15 cellular contexts compared by ENCODE assay signal in the genomic region with DNA sequence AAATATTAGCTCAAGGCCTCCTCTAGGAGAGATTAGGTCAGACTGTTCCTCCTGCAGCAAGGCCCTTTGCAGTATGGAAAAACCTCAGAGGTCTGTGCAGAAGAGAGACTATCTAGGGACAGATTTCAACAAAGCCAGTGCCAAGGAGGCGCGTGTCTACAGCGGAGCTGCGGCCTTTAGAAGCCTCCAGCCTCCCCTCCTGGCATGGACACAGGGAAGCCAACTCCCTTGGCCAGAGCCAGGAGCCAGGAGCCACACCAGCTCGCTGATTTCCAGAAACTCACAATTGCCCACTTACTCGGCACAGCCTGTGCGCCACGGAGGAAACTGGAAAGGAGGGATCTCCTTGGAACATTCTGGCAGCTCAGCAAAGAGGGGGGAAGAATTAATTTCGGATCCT.
DNase-seq lines count a peak whose midpoint lies in the region; ATAC-seq and TF ChIP-seq lines count a peak whose summit lies in the region.
"Had no signal": no experiment of that assay in that cellular context is flagged by ENCODE, and none has a peak within 500 bp of the region (broad histone marks: within the 10 kb centered on the region; RNA-seq: fewer than 3 reads in every experiment).

No MANE protein-coding gene starts in this region.

- WGBS in body of pancreas, 2 donors: 34 to 37% methylated on average over 9 of the region's 9 CpGs

- TF ChIP-seq CTCF in body of pancreas (IDR thresholded peaks at IDR 0.05): no peak

- no peak overlapping the region for H3K4me3 ChIP-seq in body of pancreas

- peak overlapping the region in 3 of 4 donors; percentile 64 to 70 (median 65) for H3K27ac ChIP-seq in body of pancreas
- H3K27ac ChIP-seq: WERI-Rb-1 had no signal

- intact Hi-C loops in body of pancreas (cut with DNase I) (no loop called here), left cardiac atrium (cut with DNase I) (no loop called here)

- DNase-seq in body of pancreas (peak; percentile 64 to 80 (median 76)), left cardiac atrium (peak; percentile 73), pons (ENCODE audit: low spot score) (peak; percentile 55), ureter (ENCODE audit: low spot score) (peak; percentile 48), D341Med (ENCODE audit: low spot score) (no peak), mesenteric fat pad (ENCODE audit: low spot score) (no peak)
- DNase-seq: activated CD8-positive, alpha-beta T cell treated with anti-CD3 and anti-CD28 coated beads for 36 hours; AML-193; foreskin melanocyte; Karpas-422; NCI-H1417; stimulated activated naive CD4-positive, alpha-beta T cell; T-helper 1 cell; WERI-Rb-1 had no signal

- ATAC-seq in body of pancreas: peak; percentile 63
- peak; percentile 89 to 91 for ATAC-seq in left cardiac atrium
- ATAC-seq in GM21526 (IDR thresholded peaks at IDR 0.05; ENCODE audit: low FRiP score, unreplicated experiment): no peak
- ATAC-seq: activated CD8-positive, alpha-beta T cell treated with anti-CD3 and anti-CD28 coated beads for 36 hours had no signal

- TF ChIP-seq POLR2A in body of pancreas (IDR thresholded peaks at IDR 0.05): peak in 1 of 3 donors; percentile 12

- H3K9me3 ChIP-seq in body of pancreas: no peaks in the 10 kb centered on the region

- no peaks in the 10 kb centered on the region for H3K36me3 ChIP-seq in body of pancreas (replicated peaks in 1 of 2; ENCODE audit: insufficient read depth in 1 of 2, low read depth in 2 of 2)
- H3K36me3 ChIP-seq: WERI-Rb-1 had no signal

- H3K27me3 ChIP-seq in body of pancreas: no peaks in the 10 kb centered on the region

- peaks cover 55% of the 10 kb centered on the region for H3K4me1 ChIP-seq in body of pancreas

Comparison
In these comparisons a context has a peak if more than half of its experiments do, and no peak if none do; other contexts are left out.
1. DNase-seq: peak in body of pancreas (4 of 4), left cardiac atrium (single experiment), pons (single experiment) and ureter (single experiment); none in D341Med (single experiment) and mesenteric fat pad (single experiment).